34 cellular contexts compared by ENCODE assay signal in genomic region chr2:25141120-25141519, GRCh38. TPM values are rescaled to one million over a fixed set of nuclear protein-coding genes. Genes with fewer than 3 reads are reported as not detected.
"Had no signal": no experiment of that assay in that cellular context is flagged by ENCODE, and none has a peak within 500 bp of the region (broad histone marks: within the 10 kb centered on the region; RNA-seq: fewer than 3 reads in every experiment).

No MANE protein-coding gene starts in this region.

- H3K9me3 ChIP-seq: adrenal gland, body of pancreas, breast epithelium had no signal

- H3K4me3 Mint-ChIP-seq: activated B cell treated with CpG ODN at 0.5 μM for 24 hours; activated CD4-positive, alpha-beta memory T cell treated with anti-CD3 and anti-CD28 coated beads for 36 hours; activated CD4-positive, alpha-beta T cell treated with anti-CD3 and anti-CD28 coated beads, Interleukin-2, amount 10 ng/mL, durations not matched to agents 24 days and 14 days; activated CD8-positive, alpha-beta T cell treated with anti-CD3 and anti-CD28 coated beads for 36 hours; activated naive CD4-positive, alpha-beta T cell treated with anti-CD3 and anti-CD28 coated beads for 36 hours; activated naive CD8-positive, alpha-beta T cell treated with anti-CD3 and anti-CD28 coated beads for 36 hours; activated T-cell treated with anti-CD3 and anti-CD28 coated beads, Interleukin-2, amount 50 U/mL, for 4 hours; activated T-cell treated with anti-CD3 and anti-CD28 coated beads, Interleukin-2, amount 50 U/mL, for 72 hours; activated T-helper 1 cell treated with anti-CD3 and anti-CD28 coated beads, Interleukin-12 subunit alpha, Interleukin-12 subunit beta, Interleukin-2, Interleukin-4 antibody, amounts not matched to agents 30 ng/mL and 10 ng/mL and 1 ng/mL, durations not matched to agents 14 hours and 24 hours and 36 hours; activated T-helper 17 cell treated with anti-CD3 and anti-CD28 coated beads, Interleukin-2, amount 50 U/mL, for 72 hours; T-cell; T-helper 2 cell treated with Interferon-gamma antibody and Interleukin-4, amounts not matched to agents 5 μg/mL and 100 μg/mL, for 36 hours had no signal

- H3K36me3 Mint-ChIP-seq: activated CD4-positive, alpha-beta memory T cell treated with anti-CD3 and anti-CD28 coated beads for 36 hours; activated naive CD4-positive, alpha-beta T cell treated with anti-CD3 and anti-CD28 coated beads, Interleukin-2, amount 50 U/mL, for 72 hours; activated naive CD8-positive, alpha-beta T cell treated with anti-CD3 and anti-CD28 coated beads for 36 hours; T-cell had no signal

- H3K27ac Mint-ChIP-seq: activated B cell treated with CpG ODN at 0.5 μM for 24 hours; activated CD4-positive, alpha-beta memory T cell treated with anti-CD3 and anti-CD28 coated beads for 36 hours; activated CD4-positive, alpha-beta T cell treated with anti-CD3 and anti-CD28 coated beads, Interleukin-2, amount 10 ng/mL, durations not matched to agents 24 days and 14 days; activated CD8-positive, alpha-beta T cell treated with anti-CD3 and anti-CD28 coated beads for 36 hours; activated naive CD4-positive, alpha-beta T cell treated with anti-CD3 and anti-CD28 coated beads for 36 hours; activated naive CD4-positive, alpha-beta T cell treated with anti-CD3 and anti-CD28 coated beads, Interleukin-2, amount 50 U/mL, for 72 hours; activated naive CD8-positive, alpha-beta T cell treated with anti-CD3 and anti-CD28 coated beads for 36 hours; activated T-cell treated with anti-CD3 and anti-CD28 coated beads, Interleukin-2, amount 50 U/mL, for 72 hours; activated T-helper 1 cell treated with anti-CD3 and anti-CD28 coated beads, Interleukin-12 subunit alpha, Interleukin-12 subunit beta, Interleukin-2, Interleukin-4 antibody, amounts not matched to agents 30 ng/mL and 10 ng/mL and 1 ng/mL, durations not matched to agents 14 hours and 24 hours and 36 hours; activated T-helper 17 cell treated with anti-CD3 and anti-CD28 coated beads, Interleukin-2, amount 50 U/mL, for 72 hours; T-cell; T-helper 2 cell treated with Interferon-gamma antibody and Interleukin-4, amounts not matched to agents 5 μg/mL and 100 μg/mL, for 36 hours had no signal

- H3K4me1 Mint-ChIP-seq: activated B cell treated with CpG ODN at 0.5 μM for 24 hours; activated CD4-positive, alpha-beta T cell treated with anti-CD3 and anti-CD28 coated beads, Interleukin-2, amount 10 ng/mL, durations not matched to agents 24 days and 14 days; activated T-helper 17 cell treated with anti-CD3 and anti-CD28 coated beads, Interleukin-2, amount 50 U/mL, for 72 hours had no signal

- H3K9me3 Mint-ChIP-seq: activated B cell treated with CpG ODN at 0.5 μM for 24 hours; activated CD4-positive, alpha-beta memory T cell treated with anti-CD3 and anti-CD28 coated beads for 36 hours; activated CD4-positive, alpha-beta T cell treated with anti-CD3 and anti-CD28 coated beads, Interleukin-2, amount 10 ng/mL, durations not matched to agents 24 days and 14 days; activated CD8-positive, alpha-beta T cell treated with anti-CD3 and anti-CD28 coated beads for 36 hours; activated naive CD4-positive, alpha-beta T cell treated with anti-CD3 and anti-CD28 coated beads for 36 hours; activated naive CD4-positive, alpha-beta T cell treated with anti-CD3 and anti-CD28 coated beads, Interleukin-2, amount 50 U/mL, for 72 hours; activated naive CD8-positive, alpha-beta T cell treated with anti-CD3 and anti-CD28 coated beads for 36 hours; activated T-cell treated with anti-CD3 and anti-CD28 coated beads, Interleukin-2, amount 50 U/mL, for 4 hours; activated T-cell treated with anti-CD3 and anti-CD28 coated beads, Interleukin-2, amount 50 U/mL, for 72 hours; activated T-helper 1 cell treated with anti-CD3 and anti-CD28 coated beads, Interleukin-12 subunit alpha, Interleukin-12 subunit beta, Interleukin-2, Interleukin-4 antibody, amounts not matched to agents 30 ng/mL and 10 ng/mL and 1 ng/mL, durations not matched to agents 14 hours and 24 hours and 36 hours; activated T-helper 17 cell treated with anti-CD3 and anti-CD28 coated beads, Interleukin-2, amount 50 U/mL, for 72 hours; T-cell; T-helper 2 cell treated with Interferon-gamma antibody and Interleukin-4, amounts not matched to agents 5 μg/mL and 100 μg/mL, for 36 hours had no signal

- DNase-seq: activated B cell treated with CpG ODN at 0.5 μM for 24 hours; activated CD4-positive, alpha-beta memory T cell treated with anti-CD3 and anti-CD28 coated beads for 36 hours; activated CD4-positive, alpha-beta T cell treated with anti-CD3 and anti-CD28 coated beads for 4 hours; activated CD4-positive, alpha-beta T cell treated with anti-CD3 and anti-CD28 coated beads, Interleukin-2, amount 10 ng/mL, durations not matched to agents 24 days and 14 days; activated CD4-positive, alpha-beta T cell treated with anti-CD3 and anti-CD28 coated beads, Interleukin-2, amount 50 U/mL, for 1 hour; activated CD4-positive, alpha-beta T cell treated with anti-CD3 and anti-CD28 coated beads, Interleukin-2, amount 50 U/mL, for 4 hours; activated CD4-positive, CD25-positive, alpha-beta regulatory T cell treated with anti-CD3 and anti-CD28 coated beads, Interleukin-2, amount 50 U/mL, for 72 hours; activated CD8-positive, alpha-beta memory T cell treated with anti-CD3 and anti-CD28 coated beads, Interleukin-2, amount 50 U/mL, for 4 hours; activated CD8-positive, alpha-beta T cell treated with anti-CD3 and anti-CD28 coated beads for 36 hours; activated effector memory CD4-positive, alpha-beta T cell treated with anti-CD3 and anti-CD28 coated beads, Interleukin-2, amount 50 U/mL, for 16 hours; activated gamma-delta T cell treated with Interleukin-2 at 50 U/mL for 16 hours; activated naive CD4-positive, alpha-beta T cell; activated naive CD4-positive, alpha-beta T cell treated with anti-CD3 and anti-CD28 coated beads for 36 hours; activated naive CD4-positive, alpha-beta T cell treated with anti-CD3 and anti-CD28 coated beads, Interleukin-2, amount 50 U/mL, for 16 hours; activated naive CD8-positive, alpha-beta T cell treated with anti-CD3 and anti-CD28 coated beads for 36 hours; activated T-cell treated with anti-CD3 and anti-CD28 coated beads for 4 hours; activated T-cell treated with anti-CD3 and anti-CD28 coated beads, Interleukin-2, amount 50 U/mL, for 1 hour; activated T-cell treated with anti-CD3 and anti-CD28 coated beads, Interleukin-2, amount 50 U/mL, for 4 hours; activated T-cell treated with anti-CD3 and anti-CD28 coated beads, Interleukin-2, amount 50 U/mL, for 72 hours; adrenal gland; amniotic stem cell; aorta; body of pancreas; brain microvascular endothelial cell; central memory CD4-positive, alpha-beta T cell; T-cell; T-helper 2 cell; T-helper 9 cell had no signal

- ATAC-seq: activated CD8-positive, alpha-beta T cell treated with anti-CD3 and anti-CD28 coated beads for 36 hours; activated naive CD4-positive, alpha-beta T cell treated with anti-CD3 and anti-CD28 coated beads, Interleukin-2, amount 50 U/mL, for 72 hours; activated T-cell treated with anti-CD3 and anti-CD28 coated beads, Interleukin-2, amount 50 U/mL, for 4 hours; activated T-cell treated with anti-CD3 and anti-CD28 coated beads, Interleukin-2, amount 50 U/mL, for 72 hours; activated T-helper 17 cell treated with anti-CD3 and anti-CD28 coated beads, Interleukin-2, amount 50 U/mL, for 72 hours; body of pancreas; T-cell had no signal

RNA-seq across cellular contexts. Expression of gene POMC, which starts 27.3 kb away (rescaled TPM):
- total RNA-seq: astrocyte had no signal
